In genomic region chr6:36089048-36089447, GRCh38 we compare ENCODE assay signal across 19 cellular contexts. TPM values are rescaled to one million over a fixed set of nuclear protein-coding genes. Genes with fewer than 3 reads are reported as not detected.
DNase-seq lines count a peak whose midpoint lies in the region; ATAC-seq and TF ChIP-seq lines count a peak whose summit lies in the region.
"Had no signal": no experiment of that assay in that cellular context is flagged by ENCODE, and none has a peak within 500 bp of the region (broad histone marks: within the 10 kb centered on the region; RNA-seq: fewer than 3 reads in every experiment).

No MANE protein-coding gene starts in this region.

- CTCF ChIA-PET in activated naive CD4-positive, alpha-beta T cell treated with anti-CD3 and anti-CD28 coated beads, Interleukin-2, amount 10 ng/mL, durations not matched to agents 7 days and 5 days (lab: Charles Lee), result no interaction called here
- CTCF ChIA-PET in HEK293 (lab: Yijun Ruan, JAX), result interaction anchor here (0.8 to 1.2 kb wide), 2 partner anchors 17 to 62 kb away, joined by 3 to 4 read pairs; no protein-coding TSS in a partner anchor
- CTCF ChIA-PET in naive thymus-derived CD4-positive, alpha-beta T cell (lab: Charles Lee), result interaction anchor here (1.3 kb wide), 1 partner anchor 10 kb away, joined by 3 read pairs; no protein-coding TSS in a partner anchor

- H3K4me1 ChIP-seq in HEK293 (ENCODE audit: control insufficient read depth, insufficient read depth, low read length), result no peaks in the 10 kb centered on the region
- no peaks in the 10 kb centered on the region for H3K4me1 ChIP-seq in naive thymus-derived CD4-positive, alpha-beta T cell (ENCODE audit: control insufficient read depth in 2 of 2, insufficient read depth in 2 of 2, low read length in 2 of 2)
- H3K4me1 ChIP-seq: BLaER1 had no signal

- peaks cover 0 to 19% of the 10 kb centered on the region in 2 experiments; a peak in 2 of 3 replicates for H3K36me3 ChIP-seq in HEK293 (ENCODE audit: control insufficient read depth in 2 of 2, insufficient read depth in 1 of 2, low read length in 2 of 2)
- H3K36me3 ChIP-seq in naive thymus-derived CD4-positive, alpha-beta T cell (ENCODE audit: control insufficient read depth in 2 of 3, insufficient read depth in 3 of 3, low read length in 3 of 3), result peaks cover 0 to 5% (median 1%) of the 10 kb centered on the region in 3 experiments

- intact Hi-C loops in naive thymus-derived CD4-positive, alpha-beta T cell (cut with micrococcal nuclease), result no loop called here

- no peaks in the 10 kb centered on the region for H3K27me3 Mint-ChIP-seq in activated naive CD4-positive, alpha-beta T cell treated with anti-CD3 and anti-CD28 coated beads, Interleukin-2, amount 50 U/mL, for 24 hours
- no peaks in the 10 kb centered on the region for H3K27me3 Mint-ChIP-seq in activated naive CD4-positive, alpha-beta T cell treated with anti-CD3 and anti-CD28 coated beads, Interleukin-2, amount 10 ng/mL, durations not matched to agents 7 days and 5 days
- no peaks in the 10 kb centered on the region for H3K27me3 Mint-ChIP-seq in naive thymus-derived CD4-positive, alpha-beta T cell

- no peak overlapping the region for H3K27ac ChIP-seq in HEK293 (ENCODE audit: extremely low read depth, low read depth, low read length)
- H3K27ac ChIP-seq in naive thymus-derived CD4-positive, alpha-beta T cell (ENCODE audit: low read depth, low read length), result no peak overlapping the region
- H3K27ac ChIP-seq: BLaER1, HL-60 had no signal

- ATAC-seq in naive thymus-derived CD4-positive, alpha-beta T cell, result no peak
- no peak for ATAC-seq in GM21717 (IDR thresholded peaks at IDR 0.05; ENCODE audit: unreplicated experiment)
- ATAC-seq: GM23338 had no signal

- no peaks in the 10 kb centered on the region for H3K27me3 ChIP-seq in naive thymus-derived CD4-positive, alpha-beta T cell (ENCODE audit: control insufficient read depth in 2 of 2, insufficient read depth in 2 of 2, low read length in 2 of 2)
- H3K27me3 ChIP-seq: BLaER1 had no signal

- H3K4me1 Mint-ChIP-seq in activated naive CD4-positive, alpha-beta T cell treated with anti-CD3 and anti-CD28 coated beads, Interleukin-2, amount 50 U/mL, for 24 hours, result peaks cover 8% of the 10 kb centered on the region
- H3K4me1 Mint-ChIP-seq in activated naive CD4-positive, alpha-beta T cell treated with anti-CD3 and anti-CD28 coated beads, Interleukin-2, amount 10 ng/mL, durations not matched to agents 7 days and 5 days, result no peaks in the 10 kb centered on the region
- H3K4me1 Mint-ChIP-seq in naive thymus-derived CD4-positive, alpha-beta T cell, result peaks cover 2 to 18% (median 11%) of the 10 kb centered on the region in 7 donors
- H3K4me1 Mint-ChIP-seq: GM23338 had no signal

- no peak for TF ChIP-seq CTCF in HEK293 (tag by site-specific recombination; IDR thresholded peaks at IDR 0.05)

- no peaks in the 10 kb centered on the region for H3K9me3 ChIP-seq in HEK293 (ENCODE audit: control insufficient read depth, insufficient read depth, low read depth, low read length)
- no peaks in the 10 kb centered on the region for H3K9me3 ChIP-seq in naive thymus-derived CD4-positive, alpha-beta T cell (ENCODE audit: control insufficient read depth in 2 of 3, low read length in 3 of 3)
- H3K9me3 ChIP-seq: Caco-2 had no signal

- no peak overlapping the region for H3K4me3 Mint-ChIP-seq in activated naive CD4-positive, alpha-beta T cell treated with anti-CD3 and anti-CD28 coated beads, Interleukin-2, amount 50 U/mL, for 24 hours
- no peak overlapping the region for H3K4me3 Mint-ChIP-seq in activated naive CD4-positive, alpha-beta T cell treated with anti-CD3 and anti-CD28 coated beads, Interleukin-2, amount 10 ng/mL, durations not matched to agents 7 days and 5 days
- no peak overlapping the region for H3K4me3 Mint-ChIP-seq in naive thymus-derived CD4-positive, alpha-beta T cell
- H3K4me3 Mint-ChIP-seq: CD14-positive monocyte, GM23338, HFFc6 had no signal

- POLR2A ChIA-PET in HEK293 (lab: Yijun Ruan, JAX), result interaction anchor here (1.4 kb wide), 1 partner anchor 61 kb away, joined by 6 read pairs; the partner anchor contains the start of gene MAPK14
- POLR2A ChIA-PET in naive thymus-derived CD4-positive, alpha-beta T cell (lab: Charles Lee), result no interaction called here

- peaks cover 17% of the 10 kb centered on the region for H3K36me3 Mint-ChIP-seq in activated naive CD4-positive, alpha-beta T cell treated with anti-CD3 and anti-CD28 coated beads, Interleukin-2, amount 50 U/mL, for 24 hours
- H3K36me3 Mint-ChIP-seq in activated naive CD4-positive, alpha-beta T cell treated with anti-CD3 and anti-CD28 coated beads, Interleukin-2, amount 10 ng/mL, durations not matched to agents 7 days and 5 days, result peaks cover 47% of the 10 kb centered on the region
- H3K36me3 Mint-ChIP-seq in naive thymus-derived CD4-positive, alpha-beta T cell, result peaks cover 6 to 43% (median 29%) of the 10 kb centered on the region in 5 donors

- no peak for DNase-seq in activated naive CD4-positive, alpha-beta T cell treated with anti-CD3 and anti-CD28 coated beads, Interleukin-2, amount 10 ng/mL, durations not matched to agents 7 days and 5 days
- no peak for DNase-seq in naive thymus-derived CD4-positive, alpha-beta T cell
- DNase-seq in glomerular visceral epithelial cell (ENCODE audit: extremely low spot score) (no peak), DMS 273 treated with DMSO at 0.1 percent for 48 hours (lab: John Stamatoyannopoulos, UW) (no peak)
- DNase-seq: 8988T, Caco-2, DMS153, DMS79, GF-D8, HCEC 1CT, HFFc6, KBM-7 had no signal

- no peaks in the 10 kb centered on the region for H3K9me3 Mint-ChIP-seq in activated naive CD4-positive, alpha-beta T cell treated with anti-CD3 and anti-CD28 coated beads, Interleukin-2, amount 50 U/mL, for 24 hours
- H3K9me3 Mint-ChIP-seq in activated naive CD4-positive, alpha-beta T cell treated with anti-CD3 and anti-CD28 coated beads, Interleukin-2, amount 10 ng/mL, durations not matched to agents 7 days and 5 days, result peaks cover 4% of the 10 kb centered on the region
- peaks cover 0 to 18% (median 0%) of the 10 kb centered on the region in 11 donors for H3K9me3 Mint-ChIP-seq in naive thymus-derived CD4-positive, alpha-beta T cell

- peak overlapping the region; percentile 23 for H3K27ac Mint-ChIP-seq in activated naive CD4-positive, alpha-beta T cell treated with anti-CD3 and anti-CD28 coated beads, Interleukin-2, amount 50 U/mL, for 24 hours
- no peak overlapping the region for H3K27ac Mint-ChIP-seq in activated naive CD4-positive, alpha-beta T cell treated with anti-CD3 and anti-CD28 coated beads, Interleukin-2, amount 10 ng/mL, durations not matched to agents 7 days and 5 days
- H3K27ac Mint-ChIP-seq in naive thymus-derived CD4-positive, alpha-beta T cell, result peak overlapping the region in 7 of 9 donors; percentile 28 to 78 (median 64)
- H3K27ac Mint-ChIP-seq: GM23338, HFFc6 had no signal

- H3K4me3 ChIP-seq in HEK293 (ENCODE audit: low read depth, low read length), result no peak overlapping the region
- H3K4me3 ChIP-seq in naive thymus-derived CD4-positive, alpha-beta T cell (ENCODE audit: low read length), result no peak overlapping the region
- H3K4me3 ChIP-seq: BLaER1, GM23338 had no signal

TF ChIP-seq in HEK293, 187 proteins besides CTCF, POLR2A, EP300 and RAD21:
- TF ChIP-seq ZNF146 (tag by site-specific recombination; IDR thresholded peaks at IDR 0.05) (peak; percentile 88), ZNF704 (tag by site-specific recombination; IDR thresholded peaks at IDR 0.05) (no peak)

RNA-seq across cellular contexts. Expression of gene MAPK13, which starts 41.3 kb away (rescaled TPM):
- total RNA-seq in naive thymus-derived CD4-positive, alpha-beta T cell, result 10 to 100 TPM; 27.0 to 53.1 (median 33.7) TPM
- polyA plus RNA-seq in naive thymus-derived CD4-positive, alpha-beta T cell, result 10 to 100 TPM; 34.2 to 51.4 TPM
